Comparison of ENCODE assay signal across 27 cellular contexts in the genomic region with DNA sequence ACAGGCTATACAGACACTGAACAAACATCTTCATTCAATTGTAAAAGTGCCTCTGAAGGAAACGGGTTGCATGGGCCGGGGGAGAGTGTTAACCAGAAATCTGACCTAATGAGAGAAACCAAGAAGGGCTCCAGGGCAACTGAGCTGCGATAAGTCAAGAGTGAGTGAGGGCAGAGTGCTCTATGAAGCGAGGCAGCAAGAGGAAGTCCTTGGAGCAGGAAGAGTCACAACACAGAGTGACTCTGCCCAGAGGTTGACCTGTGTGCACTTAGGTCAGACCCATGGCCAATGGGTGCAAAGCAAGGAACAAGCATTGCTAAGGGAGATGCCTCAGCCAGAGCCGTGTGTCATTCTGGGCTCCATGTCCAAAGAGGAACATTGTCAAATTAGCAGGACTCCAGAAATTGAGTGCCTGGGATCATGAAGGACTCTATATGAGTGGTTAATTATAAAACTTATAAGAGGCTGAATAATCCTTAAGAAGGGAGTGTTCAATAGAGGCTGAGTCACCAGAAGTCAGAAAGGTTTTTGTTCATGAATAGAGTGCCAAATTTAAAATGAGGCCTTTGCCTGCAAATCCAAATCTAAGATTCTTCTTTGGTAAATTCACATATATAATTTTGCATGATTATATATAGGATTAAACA.
"Had no signal": no experiment of that assay in that cellular context is flagged by ENCODE, and none has a peak within 500 bp of the region (broad histone marks: within the 10 kb centered on the region; RNA-seq: fewer than 3 reads in every experiment).

No MANE protein-coding gene starts in this region.

- H3K4me3 Mint-ChIP-seq: activated CD8-positive, alpha-beta T cell treated with anti-CD3 and anti-CD28 coated beads for 36 hours; activated naive CD4-positive, alpha-beta T cell treated with anti-CD3 and anti-CD28 coated beads for 36 hours; activated naive CD8-positive, alpha-beta T cell; T-cell had no signal

- H3K36me3 Mint-ChIP-seq: activated naive CD8-positive, alpha-beta T cell; T-cell had no signal

- H3K4me1 Mint-ChIP-seq: T-cell had no signal

- ATAC-seq: activated CD4-positive, CD25-positive, alpha-beta regulatory T cell treated with anti-CD3 and anti-CD28 coated beads, Interleukin-2, amount 50 U/mL, for 24 hours; activated CD8-positive, alpha-beta T cell treated with anti-CD3 and anti-CD28 coated beads for 36 hours; Panc1; Right ventricle myocardium inferior; T-cell had no signal

- DNase-seq: activated CD4-positive, alpha-beta T cell treated with anti-CD3 and anti-CD28 coated beads for 4 hours; activated CD8-positive, alpha-beta memory T cell treated with anti-CD3 and anti-CD28 coated beads, Interleukin-2, amount 50 U/mL, for 48 hours; activated CD8-positive, alpha-beta T cell treated with anti-CD3 and anti-CD28 coated beads for 36 hours; activated effector memory CD4-positive, alpha-beta T cell treated with anti-CD3 and anti-CD28 coated beads, Interleukin-2, amount 50 U/mL, for 16 hours; activated naive CD4-positive, alpha-beta T cell treated with anti-CD3 and anti-CD28 coated beads for 36 hours; activated T-cell treated with anti-CD3 and anti-CD28 coated beads, Interleukin-2, amount 50 U/mL, for 1 hour; amygdala; brain microvascular endothelial cell; IMR-90; Kasumi-1; KBM-7; NCI-H1048; NCI-H146; NCI-H187 treated with DMSO at 0.1 percent for 48 hours; NCI-H2081 treated with DMSO at 0.1 percent for 48 hours; NCI-H2171 treated with DMSO at 0.1 percent for 48 hours; NCI-H226; NCI-H526 treated with DMSO at 0.1 percent for 48 hours; NCI-H82; RPMI8226; T-cell; T-helper 2 cell; WERI-Rb-1 had no signal

- H3K9me3 Mint-ChIP-seq: activated CD8-positive, alpha-beta T cell treated with anti-CD3 and anti-CD28 coated beads for 36 hours; activated naive CD4-positive, alpha-beta T cell treated with anti-CD3 and anti-CD28 coated beads for 36 hours; T-cell had no signal

- H3K27ac Mint-ChIP-seq: activated CD8-positive, alpha-beta T cell treated with anti-CD3 and anti-CD28 coated beads for 36 hours; activated naive CD4-positive, alpha-beta T cell treated with anti-CD3 and anti-CD28 coated beads for 36 hours; activated naive CD8-positive, alpha-beta T cell; T-cell had no signal
